Comparison of ENCODE assay signal across 1 cellular context in genomic region chr1:67429528-67430357, GRCh38.
A peak's percentile ranks its signal among the peaks of the same experiment; 100 is the strongest.
TF ChIP-seq lines count a peak whose summit lies in the region.

No MANE protein-coding gene starts in this region.

TF ChIP-seq in GM12878, 131 proteins besides CTCF, POLR2A, EP300 and RAD21 (continued from another document):
- TF ChIP-seq FOS (IDR thresholded peaks at IDR 0.05; ENCODE audit: borderline replicate concordance, extremely low read depth, insufficient read length) (no peak), CREB1 (IDR thresholded peaks at IDR 0.05; ENCODE audit: low read depth) (no peak), KAT2A (conservative IDR thresholded peaks at IDR 0.05; ENCODE audit: control insufficient read depth, low read depth, low read length) (no peak), EED (IDR thresholded peaks at IDR 0.05; ENCODE audit: low read depth) (no peak), WRNIP1 (IDR thresholded peaks at IDR 0.05; ENCODE audit: borderline replicate concordance, low read depth, low read length) (no peak), NKRF (conservative IDR thresholded peaks at IDR 0.05) (peak; percentile 40), ZNF24 (IDR thresholded peaks at IDR 0.05) (no peak), RBBP5 (conservative IDR thresholded peaks at IDR 0.05) (peak; percentile 89; the same call in 1 of the 2 replicates), SMAD1 (IDR thresholded peaks at IDR 0.05; ENCODE audit: low read depth, partially characterized antibody) (peak; percentile 39), TCF3 (IDR thresholded peaks at IDR 0.05; ENCODE audit: borderline replicate concordance, insufficient read depth, low read depth, low read length) (no peak), CUX1 (IDR thresholded peaks at IDR 0.05; ENCODE audit: insufficient replicate concordance, low read depth, low read length) (no peak), PKNOX1 (IDR thresholded peaks at IDR 0.05) (no peak), EGR1 (IDR thresholded peaks at IDR 0.05; ENCODE audit: borderline replicate concordance in 1 of 2, low read depth in 2 of 2, low read length in 2 of 2) (peak in 1 of 2 experiments; percentile 32; a peak in 1 of 3 replicates), ZSCAN29 (IDR thresholded peaks at IDR 0.05) (no peak), TAF1 (IDR thresholded peaks at IDR 0.05; ENCODE audit: borderline replicate concordance, low read depth, low read length) (no peak), MLLT1 (IDR thresholded peaks at IDR 0.05) (peak; percentile 52), ATF3 (IDR thresholded peaks at IDR 0.05; ENCODE audit: borderline replicate concordance, extremely low read depth, low read depth, low read length) (no peak), POLR2AphosphoS2 (IDR thresholded peaks at IDR 0.05; ENCODE audit: low read depth, low read length) (no peak), ZNF274 (IDR thresholded peaks at IDR 0.05; ENCODE audit: insufficient read depth, insufficient read length) (no peak), BCLAF1 (IDR thresholded peaks at IDR 0.05) (no peak), CBX5 (IDR thresholded peaks at IDR 0.05; ENCODE audit: low read depth) (no peak), KLF5 (IDR thresholded peaks at IDR 0.05; ENCODE audit: partially characterized antibody) (no peak), ATF2 (IDR thresholded peaks at IDR 0.05; ENCODE audit: low read length) (no peak), FOXK2 (IDR thresholded peaks at IDR 0.05) (no peak), IKZF1 (conservative IDR thresholded peaks at IDR 0.05) (no peak), FOXM1 (IDR thresholded peaks at IDR 0.05; ENCODE audit: low read depth, low read length) (no peak), PBX3 (IDR thresholded peaks at IDR 0.05; ENCODE audit: insufficient replicate concordance, low read depth, low read length) (no peak), ZNF687 (IDR thresholded peaks at IDR 0.05) (no peak), RCOR1 (conservative IDR thresholded peaks at IDR 0.05; ENCODE audit: low read depth, low read length) (no peak), RB1 (IDR thresholded peaks at IDR 0.05; ENCODE audit: borderline replicate concordance) (peak; percentile 19; the same call in 1 of the 2 replicates), NRF1 (conservative IDR thresholded peaks at IDR 0.05; ENCODE audit: low read depth, low read length) (no peak), BMI1 (IDR thresholded peaks at IDR 0.05; ENCODE audit: borderline replicate concordance) (no peak), MEF2B (IDR thresholded peaks at IDR 0.05; ENCODE audit: partially characterized antibody, poor library complexity, severe bottlenecking) (no peak), CHD1 (IDR thresholded peaks at IDR 0.05; ENCODE audit: low read depth, low read length) (no peak), SUZ12 (IDR thresholded peaks at IDR 0.05; ENCODE audit: unreplicated experiment) (no peak)
